Comparison of ENCODE assay signal across 23 cellular contexts in the genomic region with DNA sequence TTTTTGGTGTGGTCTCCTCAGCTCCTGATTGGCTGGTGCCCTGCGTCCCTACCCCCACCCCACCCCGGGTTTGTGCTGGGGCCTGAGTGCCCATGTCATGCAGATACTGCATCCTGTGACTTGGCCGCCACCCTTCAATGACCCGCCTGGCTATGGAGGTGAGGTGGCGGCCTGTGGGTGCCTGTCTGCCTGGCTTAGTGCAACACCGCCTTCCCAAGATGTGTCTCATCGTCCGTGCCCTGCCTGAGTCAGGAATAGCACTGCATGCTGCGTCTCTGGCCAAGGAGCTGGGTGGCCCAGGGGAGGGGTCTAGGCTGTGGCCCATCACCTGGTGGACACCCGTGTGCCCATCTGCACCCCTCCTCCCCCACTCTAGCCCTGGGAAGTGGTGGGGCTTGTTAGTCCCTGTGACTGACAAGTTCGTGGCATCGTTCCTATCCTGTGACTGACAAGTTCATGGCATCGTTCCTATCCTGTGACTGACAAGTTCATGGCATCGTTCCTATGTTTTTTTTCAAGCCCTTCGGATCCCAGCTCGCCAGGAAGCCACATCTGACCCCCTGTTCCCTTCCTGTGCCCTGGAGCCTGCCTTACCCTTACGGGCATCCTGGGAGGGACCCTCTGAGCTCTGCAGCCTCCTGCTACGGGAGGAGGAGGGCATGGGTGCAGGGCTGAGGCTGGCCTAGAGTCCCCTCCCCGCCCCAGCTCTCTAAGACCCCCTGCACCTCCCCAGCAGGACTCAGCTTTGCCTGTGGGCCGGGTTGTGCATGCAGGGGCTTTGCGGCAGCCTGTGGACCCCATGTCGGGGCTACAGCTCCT. TPM values are rescaled to one million over a fixed set of nuclear protein-coding genes. Genes with fewer than 3 reads are reported as not detected.
DNase-seq lines count a peak whose midpoint lies in the region; FAIRE-seq and TF ChIP-seq lines count a peak whose summit lies in the region.
"Had no signal": no experiment of that assay in that cellular context is flagged by ENCODE, and none has a peak within 500 bp of the region (broad histone marks: within the 10 kb centered on the region; RNA-seq: fewer than 3 reads in every experiment).

No MANE protein-coding gene starts in this region.

- H3K36me3 ChIP-seq in H7 (replicated peaks; ENCODE audit: control insufficient read depth, insufficient read depth, low read length): peaks cover 24% of the 10 kb centered on the region
- peaks cover 3% of the 10 kb centered on the region in 2 donors for H3K36me3 ChIP-seq in kidney (ENCODE audit: control insufficient read depth in 1 of 2, insufficient read depth in 2 of 2, low read length in 2 of 2)

- H3K9me3 ChIP-seq in kidney (ENCODE audit: control insufficient read depth in 1 of 2, low read length in 2 of 2): no peaks in the 10 kb centered on the region
- H3K9me3 ChIP-seq: esophagus muscularis mucosa, SJCRH30, suprapubic skin had no signal

- no peak overlapping the region for H3K9ac ChIP-seq in kidney (ENCODE audit: low read length in 2 of 2)
- H3K9ac ChIP-seq: parathyroid adenoma had no signal

- H3K4me3 ChIP-seq in H7 (ENCODE audit: insufficient read depth, low read depth, low read length) (no peak overlapping the region), coronary artery (no peak overlapping the region), kidney (ENCODE audit: low read length in 2 of 2) (no peak overlapping the region)
- H3K4me3 ChIP-seq: dorsolateral prefrontal cortex, esophagus muscularis mucosa, lung, SJCRH30, suprapubic skin had no signal

- intact Hi-C loops in kidney (cut with DNase I): loop anchor here (5.0 kb wide), 1 partner anchor 180 kb away; no protein-coding TSS in a partner anchor

- H3K27ac ChIP-seq in coronary artery (peak overlapping the region; percentile 50 to 92), kidney (ENCODE audit: low read depth in 2 of 2, low read length in 2 of 2) (no peak overlapping the region)
- H3K27ac ChIP-seq: brain microvascular endothelial cell, dorsolateral prefrontal cortex, esophagus muscularis mucosa, parathyroid adenoma, SJCRH30, suprapubic skin had no signal

- peak; percentile 54 for DNase-seq in H7
- DNase-seq in coronary artery (ENCODE audit: low spot score): no peak
- DNase-seq in kidney: peak; percentile 69
- no peak for DNase-seq in urothelium cell line (ENCODE audit: low spot score)
- no peak for DNase-seq in 8988T
- no peak for DNase-seq in dedifferentiated amniotic fluid mesenchymal stem cell (ENCODE audit: extremely low spot score)
- no peak for DNase-seq in activated effector memory CD4-positive, alpha-beta T cell treated with anti-CD3 and anti-CD28 coated beads, Interleukin-2, amount 50 U/mL, for 16 hours
- DNase-seq: activated CD4-positive, CD25-positive, alpha-beta regulatory T cell; activated CD8-positive, alpha-beta memory T cell treated with anti-CD3 and anti-CD28 coated beads for 24 hours; brain microvascular endothelial cell; CD4-positive, CD25-positive, alpha-beta regulatory T cell; DMS53; HCEC 1CT; KBM-7; NCI-H1092; NCI-H524; SJCRH30; T-helper 2 cell had no signal

- FAIRE-seq in kidney (lab: Jason Lieb, UNC) (no peak), urothelium cell line (lab: Jason Lieb, UNC) (peak; percentile 93)

- no peaks in the 10 kb centered on the region for H3K27me3 ChIP-seq in H7 (ENCODE audit: control insufficient read depth, insufficient read depth, low read length)
- H3K27me3 ChIP-seq: brain microvascular endothelial cell, dorsolateral prefrontal cortex, esophagus muscularis mucosa, SJCRH30, suprapubic skin had no signal

- peaks cover 0 to 5% of the 10 kb centered on the region in 2 donors for H3K4me1 ChIP-seq in kidney (ENCODE audit: control insufficient read depth in 1 of 2, insufficient read depth in 1 of 2, low read depth in 1 of 2, low read length in 2 of 2)
- H3K4me1 ChIP-seq: parathyroid adenoma, SJCRH30 had no signal

- no peak for TF ChIP-seq CTCF in coronary artery (IDR thresholded peaks at IDR 0.05)
- TF ChIP-seq CTCF in kidney (IDR thresholded peaks at IDR 0.05; ENCODE audit: borderline replicate concordance, extremely low read depth, insufficient read depth): no peak

RNA-seq across cellular contexts. Expression of a gene that starts 7.5 kb away (rescaled TPM):
- 30.3 and 35.0 TPM in 2 replicates for total RNA-seq in H7 (2014; rRNA removed; shearing (Covaris generic))
- 27.1 TPM for total RNA-seq in kidney
- 35.1 TPM for polyA plus RNA-seq in kidney (ENCODE audit: insufficient read depth, low read depth, low replicate concordance)

RNA-seq across cellular contexts. Expression of a gene that starts 26.6 kb away (rescaled TPM):
- total RNA-seq in H7 (2014; rRNA removed; shearing (Covaris generic)): 1.4 and 2.4 TPM in 2 replicates
- 111 TPM for total RNA-seq in kidney
- polyA plus RNA-seq in kidney (ENCODE audit: insufficient read depth, low read depth, low replicate concordance): 9.5 TPM

Comparison
In these comparisons a context has a peak if more than half of its experiments do, and no peak if none do; other contexts are left out.
1. DNase-seq: peak in H7 (single experiment) and kidney (single experiment); none in coronary artery (single experiment), urothelium cell line (single experiment), 8988T (single experiment), dedifferentiated amniotic fluid mesenchymal stem cell (single experiment) and activated effector memory CD4-positive, alpha-beta T cell treated with anti-CD3 and anti-CD28 coated beads, Interleukin-2, amount 50 U/mL, for 16 hours (single experiment).
2. H3K27ac ChIP-seq: peak in coronary artery (2 of 2); none in kidney (0 of 2).
3. RNA of a gene that starts 26.6 kb away (total RNA-seq): 111 TPM in kidney (single experiment); 1.4 to 2.4 TPM in H7; every median in the first group is over 10 times any median in the second.